Comparison of ENCODE assay signal across 8 cellular contexts in the genomic region with DNA sequence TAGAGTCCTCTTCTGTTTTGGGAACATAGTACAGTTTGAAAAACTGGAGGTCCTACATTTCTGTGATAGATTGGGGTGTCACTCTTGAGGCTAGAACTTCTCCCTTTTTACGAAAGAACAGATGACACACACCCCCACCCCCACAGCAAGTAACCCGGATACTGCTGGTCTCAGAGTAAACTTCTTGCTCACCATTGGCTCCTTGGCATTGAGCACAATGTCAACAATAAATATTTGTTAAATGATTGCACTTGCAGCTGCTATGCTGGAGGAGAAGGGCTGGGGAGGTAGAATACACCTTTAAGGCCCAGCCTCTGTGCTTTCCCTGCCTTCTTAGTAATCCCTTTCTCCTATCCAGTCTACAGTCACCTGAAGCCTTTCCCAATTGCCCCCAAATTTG.
DNase-seq lines count a peak whose midpoint lies in the region; ATAC-seq lines count a peak whose summit lies in the region.
"Had no signal": no experiment of that assay in that cellular context is flagged by ENCODE, and none has a peak within 500 bp of the region (broad histone marks: within the 10 kb centered on the region; RNA-seq: fewer than 3 reads in every experiment).

No MANE protein-coding gene starts in this region.

- no peak for ATAC-seq in HG03520 (IDR thresholded peaks at IDR 0.05; ENCODE audit: unreplicated experiment)
- no peak for ATAC-seq in GM21723 (IDR thresholded peaks at IDR 0.05; ENCODE audit: unreplicated experiment)

- H3K4me3 Mint-ChIP-seq in dendritic cell treated with granulocyte-macrophage colony-stimulating factor and Interleukin-4, amounts not matched to agents 40 ng/mL and 50 ng/mL, for 4 days: no peak overlapping the region

- H3K36me3 Mint-ChIP-seq in dendritic cell treated with granulocyte-macrophage colony-stimulating factor and Interleukin-4, amounts not matched to agents 40 ng/mL and 50 ng/mL, for 4 days (ENCODE audit: low read depth): peaks cover 17% of the 10 kb centered on the region

- H3K27ac ChIP-seq in rectal smooth muscle tissue (ENCODE audit: low read depth, low read length): peak overlapping the region; percentile 0

- H3K27me3 ChIP-seq in rectal smooth muscle tissue (ENCODE audit: control insufficient read depth, insufficient read depth, low read length): no peaks in the 10 kb centered on the region

- H3K9me3 Mint-ChIP-seq in dendritic cell treated with granulocyte-macrophage colony-stimulating factor and Interleukin-4, amounts not matched to agents 40 ng/mL and 50 ng/mL, for 4 days: no peaks in the 10 kb centered on the region

- intact Hi-C loops in dendritic cell treated with granulocyte-macrophage colony-stimulating factor and Interleukin-4, amounts not matched to agents 40 ng/mL and 50 ng/mL, for 4 days (cut with micrococcal nuclease): no loop called here

- no peaks in the 10 kb centered on the region for H3K27me3 Mint-ChIP-seq in dendritic cell treated with granulocyte-macrophage colony-stimulating factor and Interleukin-4, amounts not matched to agents 40 ng/mL and 50 ng/mL, for 4 days

- H3K4me1 Mint-ChIP-seq in dendritic cell treated with granulocyte-macrophage colony-stimulating factor and Interleukin-4, amounts not matched to agents 40 ng/mL and 50 ng/mL, for 4 days (ENCODE audit: low read depth): no peaks in the 10 kb centered on the region

- no peak overlapping the region for H3K4me3 ChIP-seq in rectal smooth muscle tissue (ENCODE audit: low read length)

- H3K9ac ChIP-seq in rectal smooth muscle tissue (ENCODE audit: low read length): no peak overlapping the region

- peaks cover 2% of the 10 kb centered on the region for H3K36me3 ChIP-seq in rectal smooth muscle tissue (ENCODE audit: control insufficient read depth, insufficient read depth, low read length)

- DNase-seq in EH (ENCODE audit: low read depth): peak; percentile 51
- peak; percentile 69 for DNase-seq in NCI-H2196 treated with DMSO at 0.1 percent for 48 hours (lab: John Stamatoyannopoulos, UW; ENCODE audit: unreplicated experiment)
- no peak for DNase-seq in NOMO-1 treated with DMSO at 0.1 percent for 48 hours (lab: John Stamatoyannopoulos, UW; ENCODE audit: unreplicated experiment)
- DNase-seq: cerebellar nuclear complex had no signal

- peak overlapping the region; percentile 66 for H3K27ac Mint-ChIP-seq in dendritic cell treated with granulocyte-macrophage colony-stimulating factor and Interleukin-4, amounts not matched to agents 40 ng/mL and 50 ng/mL, for 4 days

- peaks cover 7% of the 10 kb centered on the region for H3K4me1 ChIP-seq in rectal smooth muscle tissue (ENCODE audit: control insufficient read depth, insufficient read depth, low read length)
